Comparison of ENCODE assay signal across 10 cellular contexts in the genomic region with DNA sequence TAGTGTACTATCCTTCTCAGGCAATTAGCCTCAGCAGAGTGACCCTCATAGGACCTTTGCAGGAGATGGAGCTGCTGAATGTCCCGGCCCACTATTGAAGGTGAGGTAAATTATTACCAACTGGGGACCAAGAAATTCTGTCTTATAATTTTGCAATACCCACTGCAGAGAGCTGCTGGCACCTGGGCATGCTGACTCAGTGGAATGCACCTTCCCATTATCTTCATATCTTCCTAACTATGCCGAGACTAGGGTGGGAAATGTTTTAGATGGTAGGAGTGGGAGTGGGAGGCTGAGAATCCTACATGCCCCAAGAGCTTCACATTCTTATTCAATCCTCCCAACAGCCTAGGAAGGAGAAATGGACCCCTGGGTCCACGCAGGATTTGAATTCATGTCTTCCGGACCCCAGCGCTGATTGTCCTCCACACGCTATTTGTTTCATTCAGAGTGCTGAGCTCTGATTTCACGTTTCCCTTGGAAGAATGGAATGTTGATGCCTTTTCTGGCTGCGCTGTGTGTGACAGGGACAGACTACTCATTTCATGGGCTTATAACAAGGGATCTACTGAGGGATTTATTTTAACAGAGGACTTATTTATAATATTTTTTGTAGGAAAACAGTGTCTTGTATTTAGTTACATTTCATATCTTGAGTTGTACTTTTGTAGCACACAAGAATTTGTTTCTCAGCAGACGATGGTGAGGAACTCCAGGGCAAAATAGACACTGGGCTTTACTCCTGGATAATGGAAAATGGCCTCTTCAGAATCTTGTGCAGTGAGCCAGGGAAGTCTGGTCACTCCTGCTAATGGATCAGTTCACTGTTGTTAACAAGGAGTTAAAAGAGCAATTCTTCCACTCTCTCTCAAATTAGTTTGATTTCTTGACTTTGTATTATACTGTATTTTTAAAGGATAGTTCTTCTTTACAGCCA.
A peak's percentile ranks its signal among the peaks of the same experiment; 100 is the strongest.
DNase-seq lines count a peak whose midpoint lies in the region; ATAC-seq and TF ChIP-seq lines count a peak whose summit lies in the region.
"Had no signal": no experiment of that assay in that cellular context is flagged by ENCODE, and none has a peak within 500 bp of the region (broad histone marks: within the 10 kb centered on the region; RNA-seq: fewer than 3 reads in every experiment).

No MANE protein-coding gene starts in this region.

- CTCF ChIA-PET in naive thymus-derived CD4-positive, alpha-beta T cell (lab: Charles Lee): interaction anchor here (1.1 to 1.9 kb wide), 5 partner anchors 9 to 237 kb away, joined by 3 to 6 read pairs (median 4); no protein-coding TSS in a partner anchor

- no peak for DNase-seq in stimulated activated naive CD8-positive, alpha-beta T cell treated with anti-CD3 and anti-CD28 coated beads, Interleukin-15, Interleukin-2, amounts not matched to agents 100 U/mL and 50 U/mL, for 24 hours
- DNase-seq in activated naive CD8-positive, alpha-beta T cell treated with anti-CD3 and anti-CD28 coated beads, Interleukin-2, amount 50 U/mL, for 24 hours: no peak
- no peak for DNase-seq in naive thymus-derived CD4-positive, alpha-beta T cell
- DNase-seq in occipital lobe (lab: John Stamatoyannopoulos, UW) (no peak), foreskin keratinocyte (no peak)
- DNase-seq in stimulated activated CD4-positive, alpha-beta T cell treated with anti-CD3 and anti-CD28 coated beads, Interleukin-2, amount 100 ng/mL, for 48 hours: no peak
- DNase-seq: GDM1, small intestine had no signal

- peak overlapping the region; percentile 97 for H3K27ac Mint-ChIP-seq in stimulated activated naive CD8-positive, alpha-beta T cell treated with anti-CD3 and anti-CD28 coated beads, Interleukin-15, Interleukin-2, amounts not matched to agents 100 ng/mL and 50 ng/mL, for 24 hours
- peak overlapping the region; percentile 100 for H3K27ac Mint-ChIP-seq in activated naive CD8-positive, alpha-beta T cell treated with anti-CD3 and anti-CD28 coated beads, Interleukin-2, amount 50 U/mL, for 24 hours
- peak overlapping the region; percentile 78 to 97 (median 92) for H3K27ac Mint-ChIP-seq in naive thymus-derived CD4-positive, alpha-beta T cell

- no peak overlapping the region for H3K4me3 ChIP-seq in naive thymus-derived CD4-positive, alpha-beta T cell (ENCODE audit: low read length)

- H3K4me3 Mint-ChIP-seq in stimulated activated naive CD8-positive, alpha-beta T cell treated with anti-CD3 and anti-CD28 coated beads, Interleukin-15, Interleukin-2, amounts not matched to agents 100 ng/mL and 50 ng/mL, for 24 hours: peak overlapping the region; percentile 68
- peak overlapping the region; percentile 77 for H3K4me3 Mint-ChIP-seq in activated naive CD8-positive, alpha-beta T cell treated with anti-CD3 and anti-CD28 coated beads, Interleukin-2, amount 50 U/mL, for 24 hours
- peak overlapping the region in 8 of 10 donors; percentile 12 to 71 (median 50) for H3K4me3 Mint-ChIP-seq in naive thymus-derived CD4-positive, alpha-beta T cell

- POLR2A ChIA-PET in naive thymus-derived CD4-positive, alpha-beta T cell (lab: Charles Lee): interaction anchor here (0.9 to 1.8 kb wide), 3 partner anchors 17 to 61 kb away, joined by 3 to 6 read pairs (median 3); no protein-coding TSS in a partner anchor

- H3K36me3 ChIP-seq in naive thymus-derived CD4-positive, alpha-beta T cell (ENCODE audit: control insufficient read depth in 2 of 3, insufficient read depth in 3 of 3, low read length in 3 of 3): peaks cover 0 to 4% (median 0%) of the 10 kb centered on the region in 3 experiments

- no peaks in the 10 kb centered on the region for H3K27me3 ChIP-seq in naive thymus-derived CD4-positive, alpha-beta T cell (ENCODE audit: control insufficient read depth in 2 of 2, insufficient read depth in 2 of 2, low read length in 2 of 2)
- no peaks in the 10 kb centered on the region for H3K27me3 ChIP-seq in foreskin keratinocyte

- TF ChIP-seq CTCF in foreskin keratinocyte (conservative IDR thresholded peaks at IDR 0.05): no peak

- intact Hi-C loops in naive thymus-derived CD4-positive, alpha-beta T cell (cut with micrococcal nuclease): no loop called here

- H3K36me3 Mint-ChIP-seq in stimulated activated naive CD8-positive, alpha-beta T cell treated with anti-CD3 and anti-CD28 coated beads, Interleukin-15, Interleukin-2, amounts not matched to agents 100 ng/mL and 50 ng/mL, for 24 hours (ENCODE audit: low read depth): peaks cover 84% of the 10 kb centered on the region
- H3K36me3 Mint-ChIP-seq in activated naive CD8-positive, alpha-beta T cell treated with anti-CD3 and anti-CD28 coated beads, Interleukin-2, amount 50 U/mL, for 24 hours (ENCODE audit: low read depth): peaks cover 68% of the 10 kb centered on the region
- H3K36me3 Mint-ChIP-seq in naive thymus-derived CD4-positive, alpha-beta T cell: peaks cover 0 to 33% (median 11%) of the 10 kb centered on the region in 5 donors

- ATAC-seq in stimulated activated naive CD8-positive, alpha-beta T cell treated with anti-CD3 and anti-CD28 coated beads, Interleukin-15, Interleukin-2, amounts not matched to agents 100 U/mL and 50 U/mL, for 24 hours: no peak
- no peak for ATAC-seq in activated naive CD8-positive, alpha-beta T cell treated with anti-CD3 and anti-CD28 coated beads, Interleukin-2, amount 50 U/mL, for 24 hours
- ATAC-seq in naive thymus-derived CD4-positive, alpha-beta T cell: no peak
- ATAC-seq in HG02678 (IDR thresholded peaks at IDR 0.05; ENCODE audit: unreplicated experiment) (no peak), foreskin keratinocyte (no peak)

- peaks cover 99% of the 10 kb centered on the region for H3K4me1 Mint-ChIP-seq in stimulated activated naive CD8-positive, alpha-beta T cell treated with anti-CD3 and anti-CD28 coated beads, Interleukin-15, Interleukin-2, amounts not matched to agents 100 ng/mL and 50 ng/mL, for 24 hours (ENCODE audit: low read depth)
- H3K4me1 Mint-ChIP-seq in activated naive CD8-positive, alpha-beta T cell treated with anti-CD3 and anti-CD28 coated beads, Interleukin-2, amount 50 U/mL, for 24 hours: peaks cover 99% of the 10 kb centered on the region
- H3K4me1 Mint-ChIP-seq in naive thymus-derived CD4-positive, alpha-beta T cell: peaks cover 67 to 99% (median 91%) of the 10 kb centered on the region in 7 donors

- peaks cover 80 to 85% of the 10 kb centered on the region in 2 donors for H3K4me1 ChIP-seq in naive thymus-derived CD4-positive, alpha-beta T cell (ENCODE audit: control insufficient read depth in 2 of 2, insufficient read depth in 2 of 2, low read length in 2 of 2)
- peaks cover 4% of the 10 kb centered on the region for H3K4me1 ChIP-seq in foreskin keratinocyte

- peak overlapping the region; percentile 68 for H3K27ac ChIP-seq in naive thymus-derived CD4-positive, alpha-beta T cell (ENCODE audit: low read depth, low read length)
- no peak overlapping the region for H3K27ac ChIP-seq in foreskin keratinocyte

- no peaks in the 10 kb centered on the region for H3K9me3 ChIP-seq in naive thymus-derived CD4-positive, alpha-beta T cell (ENCODE audit: control insufficient read depth in 2 of 3, low read length in 3 of 3)

- H3K9me3 Mint-ChIP-seq in stimulated activated naive CD8-positive, alpha-beta T cell treated with anti-CD3 and anti-CD28 coated beads, Interleukin-15, Interleukin-2, amounts not matched to agents 100 ng/mL and 50 ng/mL, for 24 hours: no peaks in the 10 kb centered on the region
- no peaks in the 10 kb centered on the region for H3K9me3 Mint-ChIP-seq in activated naive CD8-positive, alpha-beta T cell treated with anti-CD3 and anti-CD28 coated beads, Interleukin-2, amount 50 U/mL, for 24 hours
- H3K9me3 Mint-ChIP-seq in naive thymus-derived CD4-positive, alpha-beta T cell: peaks cover 0 to 2% (median 0%) of the 10 kb centered on the region in 11 donors

- no peaks in the 10 kb centered on the region for H3K27me3 Mint-ChIP-seq in stimulated activated naive CD8-positive, alpha-beta T cell treated with anti-CD3 and anti-CD28 coated beads, Interleukin-15, Interleukin-2, amounts not matched to agents 100 ng/mL and 50 ng/mL, for 24 hours
- no peaks in the 10 kb centered on the region for H3K27me3 Mint-ChIP-seq in activated naive CD8-positive, alpha-beta T cell treated with anti-CD3 and anti-CD28 coated beads, Interleukin-2, amount 50 U/mL, for 24 hours
- no peaks in the 10 kb centered on the region for H3K27me3 Mint-ChIP-seq in naive thymus-derived CD4-positive, alpha-beta T cell
